ENCODE assay signal across 1 cellular context in the genomic region with DNA sequence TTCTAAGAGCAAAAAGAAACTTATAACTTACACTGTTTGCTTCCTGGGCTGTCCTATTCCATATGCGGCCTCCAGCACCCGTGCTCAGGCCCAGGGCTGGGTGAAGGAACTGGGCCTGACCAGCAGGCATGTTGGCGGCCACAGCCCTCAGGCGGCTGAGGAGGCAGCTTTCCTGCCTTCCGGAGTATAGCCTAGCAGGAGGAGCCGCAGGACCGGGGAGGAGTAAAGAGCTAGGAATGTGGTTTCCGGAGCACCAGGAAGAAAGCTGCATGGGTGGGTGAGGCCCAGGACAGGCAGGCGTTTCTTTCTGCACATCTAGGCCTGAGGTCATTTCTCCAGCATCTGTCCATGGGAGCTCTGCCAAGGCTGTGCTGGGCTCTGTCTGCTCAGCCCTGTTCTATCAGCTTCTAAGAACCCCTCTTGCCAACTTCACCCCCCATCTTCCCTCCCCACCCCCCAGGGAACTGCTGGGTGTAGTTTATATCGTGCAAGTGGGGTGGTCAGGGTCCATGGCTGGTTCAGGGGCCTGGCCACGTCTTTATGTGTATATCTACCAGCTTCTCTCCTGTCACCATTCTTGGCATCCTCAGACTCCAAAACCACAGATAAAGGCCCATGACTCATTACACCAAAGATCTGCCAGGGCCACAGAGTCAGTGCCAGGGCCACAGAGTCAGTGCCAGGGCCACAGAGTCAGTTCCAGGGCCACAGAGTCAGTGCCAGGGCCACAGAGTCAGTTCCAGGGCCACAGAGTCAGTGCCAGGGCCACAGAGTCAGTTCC.
TF ChIP-seq lines count a peak whose summit lies in the region.

No MANE protein-coding gene starts in this region.

TF ChIP-seq in endothelial cell of umbilical vein, 7 proteins besides CTCF, POLR2A, EP300 and RAD21:
- no peak for TF ChIP-seq FOS (IDR thresholded peaks at IDR 0.05; ENCODE audit: borderline replicate concordance, insufficient read depth, low read length)
- no peak for TF ChIP-seq JUN (IDR thresholded peaks at IDR 0.05; ENCODE audit: borderline replicate concordance, insufficient read depth, insufficient read length, low read depth)
- peak; percentile 91 for TF ChIP-seq POLR2AphosphoS5 (IDR thresholded peaks at IDR 0.05; ENCODE audit: insufficient read depth, low read depth, low read length)
- TF ChIP-seq GATA2 (IDR thresholded peaks at IDR 0.05; ENCODE audit: insufficient read depth, insufficient read length, low read depth, low read length): no peak
- TF ChIP-seq, protein P1, sequence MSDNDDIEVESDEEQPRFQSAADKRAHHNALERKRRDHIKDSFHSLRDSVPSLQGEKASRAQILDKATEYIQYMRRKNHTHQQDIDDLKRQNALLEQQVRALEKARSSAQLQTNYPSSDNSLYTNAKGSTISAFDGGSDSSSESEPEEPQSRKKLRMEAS (IDR thresholded peaks at IDR 0.05; ENCODE audit: insufficient read depth, insufficient read length): no peak
- no peak for TF ChIP-seq MYC (IDR thresholded peaks at IDR 0.05; ENCODE audit: low read depth, low read length)
- TF ChIP-seq EZH2 (IDR thresholded peaks at IDR 0.05; ENCODE audit: borderline replicate concordance, low read depth, low read length, severe bottlenecking): no peak
